ENCODE assay signal across 10 cellular contexts in the genomic region with DNA sequence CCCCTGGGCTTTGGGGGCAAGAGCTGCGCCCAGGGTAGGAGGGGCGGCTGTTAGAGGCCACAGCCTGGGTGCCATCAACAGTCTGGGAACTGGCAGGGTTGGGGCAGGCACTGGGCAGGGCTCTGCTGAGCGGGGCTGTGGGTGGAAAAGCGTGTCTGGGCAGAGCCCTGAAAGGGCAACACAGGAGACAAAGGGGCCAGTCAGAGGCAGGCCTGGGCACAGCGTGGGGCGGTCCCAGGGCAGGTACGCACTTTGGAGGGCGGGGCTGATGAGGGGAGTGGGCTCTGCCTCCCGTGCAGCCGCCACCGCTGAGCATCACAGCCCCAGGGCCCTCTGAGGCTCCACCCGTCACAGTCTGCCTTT. TPM values are rescaled to one million over a fixed set of nuclear protein-coding genes. Genes with fewer than 3 reads are reported as not detected.
DNase-seq lines count a peak whose midpoint lies in the region; ATAC-seq, FAIRE-seq and TF ChIP-seq lines count a peak whose summit lies in the region.
"Had no signal": no experiment of that assay in that cellular context is flagged by ENCODE, and none has a peak within 500 bp of the region (broad histone marks: within the 10 kb centered on the region; RNA-seq: fewer than 3 reads in every experiment).

No MANE protein-coding gene starts in this region.

- no peak overlapping the region for H2AFZ ChIP-seq in HCT116 (ENCODE audit: low read depth, low read length, poor library complexity, severe bottlenecking)
- H2AFZ ChIP-seq in astrocyte (ENCODE audit: low read depth, low read length): peak overlapping the region; percentile 39

- H3K4me2 ChIP-seq in HCT116 (ENCODE audit: low read length) (no peak overlapping the region), astrocyte (ENCODE audit: low read length) (no peak overlapping the region)

- H3K9ac ChIP-seq in HCT116 (ENCODE audit: low read length) (no peak overlapping the region), astrocyte (ENCODE audit: low read length) (no peak overlapping the region)

- H3K4me3 Mint-ChIP-seq in astrocyte (ENCODE audit: unreplicated experiment) (no peak overlapping the region), naive B cell (peak overlapping the region in 1 of 8 donors; percentile 39)

- no peak for TF ChIP-seq POLR2A in HCT116 (IDR thresholded peaks at IDR 0.05; ENCODE audit: borderline replicate concordance, extremely low read depth, insufficient read depth, insufficient read length)

- CTCF ChIA-PET in HCT116 (lab: Charles Lee): interaction anchor here (1.0 kb wide), 1 partner anchor 21 kb away, joined by 3 read pairs; no protein-coding TSS in a partner anchor

- no peak for TF ChIP-seq RAD21 in HCT116 (IDR thresholded peaks at IDR 0.05; ENCODE audit: low read depth)

- DNase-seq in COR-L47 (lab: John Stamatoyannopoulos, UW) (peak; percentile 18), HCT116 (ENCODE audit: low read depth, low spot score) (no peak), astrocyte (ENCODE audit: low read depth) (no peak), naive B cell (no peak), GM19238 (ENCODE audit: insufficient read length, low spot score) (no peak), UCSD-AML1 (lab: John Stamatoyannopoulos, UW; ENCODE audit: unreplicated experiment) (no peak), hepatic stellate cell (ENCODE audit: low spot score) (no peak)
- DNase-seq: DMS79 had no signal

- no peak for FAIRE-seq in astrocyte (lab: Jason Lieb, UNC)

- no peaks in the 10 kb centered on the region for H3K79me2 ChIP-seq in HCT116 (ENCODE audit: insufficient read depth, low read length)
- H3K79me2 ChIP-seq in astrocyte (ENCODE audit: insufficient read depth, low read length): no peaks in the 10 kb centered on the region

- H3K27me3 ChIP-seq in HCT116 (ENCODE audit: insufficient read depth, low read length) (no peaks in the 10 kb centered on the region), astrocyte (ENCODE audit: insufficient read depth, low read length) (no peaks in the 10 kb centered on the region)

- H3K9me3 ChIP-seq in HCT116 (ENCODE audit: control insufficient read depth in 1 of 2, insufficient read depth in 1 of 2, low read depth in 1 of 2, low read length in 2 of 2): no peaks in the 10 kb centered on the region
- no peaks in the 10 kb centered on the region for H3K9me3 ChIP-seq in astrocyte (ENCODE audit: insufficient read depth, low read depth, low read length)

- H3K4me1 ChIP-seq in HCT116 (ENCODE audit: control insufficient read depth in 1 of 2, insufficient read depth in 2 of 2, low read length in 2 of 2): peaks cover 0 to 9% of the 10 kb centered on the region in 2 experiments; a peak in 2 of 4 replicates
- peaks cover 6% of the 10 kb centered on the region for H3K4me1 ChIP-seq in astrocyte (ENCODE audit: insufficient read depth, low read length)

- ATAC-seq in HCT116 (peak; percentile 38), naive B cell (ENCODE audit: low read depth in 2 of 2) (peak; percentile 24 to 29), GM21526 (IDR thresholded peaks at IDR 0.05; ENCODE audit: low FRiP score, unreplicated experiment) (no peak)

- H3K27ac Mint-ChIP-seq in astrocyte (ENCODE audit: unreplicated experiment): no peak overlapping the region
- peak overlapping the region in 1 of 6 donors; percentile 88 for H3K27ac Mint-ChIP-seq in naive B cell

- H4K20me1 ChIP-seq in HCT116 (ENCODE audit: insufficient read depth): no peaks in the 10 kb centered on the region
- no peaks in the 10 kb centered on the region for H4K20me1 ChIP-seq in astrocyte (ENCODE audit: insufficient read depth, low read length)

- H3K36me3 Mint-ChIP-seq in astrocyte (ENCODE audit: low read depth, unreplicated experiment) (peaks cover 7% of the 10 kb centered on the region), naive B cell (no peaks in the 10 kb centered on the region)

- peaks cover 5% of the 10 kb centered on the region for H3K4me1 Mint-ChIP-seq in astrocyte (ENCODE audit: low read depth, unreplicated experiment)
- H3K4me1 Mint-ChIP-seq in naive B cell: peaks cover 3 to 10% (median 4%) of the 10 kb centered on the region in 3 donors

- H3K36me3 ChIP-seq in HCT116 (ENCODE audit: control insufficient read depth in 1 of 2, insufficient read depth in 2 of 2, low read length in 2 of 2): peaks cover 0 to 4% of the 10 kb centered on the region in 2 experiments; a peak in 1 of 4 replicates
- no peaks in the 10 kb centered on the region for H3K36me3 ChIP-seq in astrocyte (ENCODE audit: insufficient read depth, low read length)

- no peak overlapping the region for H3K4me3 ChIP-seq in HCT116 (replicated peaks in 1 of 2; ENCODE audit: low read depth in 1 of 2, low read length in 2 of 2)
- no peak overlapping the region for H3K4me3 ChIP-seq in astrocyte (ENCODE audit: insufficient read depth, low read depth, low read length)

- H3K9me2 ChIP-seq in HCT116 (ENCODE audit: insufficient read depth): no peaks in the 10 kb centered on the region

- H3K9me3 Mint-ChIP-seq in astrocyte (ENCODE audit: unreplicated experiment) (peaks cover 2% of the 10 kb centered on the region), naive B cell (no peaks in the 10 kb centered on the region)

- H3K27ac ChIP-seq in HCT116 (ENCODE audit: low read depth, low read length) (peak overlapping the region; percentile 2; the same call in 1 of the 2 replicates), astrocyte (ENCODE audit: low read depth, low read length) (no peak overlapping the region)

- BruUV-seq in HCT116 (replicated peaks; lab: Mats Ljungman, UMichigan): no TSS peak

- intact Hi-C loops in HCT116 (cut with micrococcal nuclease): loop anchor here (2.0 kb wide), 5 partner anchors 62 to 434 kb away; no protein-coding TSS in a partner anchor

- POLR2A ChIA-PET in HCT116 (lab: Charles Lee): no interaction called here

- H3K27me3 Mint-ChIP-seq in astrocyte (ENCODE audit: low read depth, unreplicated experiment): peaks cover 2% of the 10 kb centered on the region
- peaks cover 0 to 10% (median 8%) of the 10 kb centered on the region in 3 donors for H3K27me3 Mint-ChIP-seq in naive B cell

- no peak for TF ChIP-seq CTCF in HCT116 (IDR thresholded peaks at IDR 0.05 in 2 of 3, conservative IDR thresholded peaks at IDR 0.05 in 1 of 3; ENCODE audit: borderline replicate concordance in 1 of 3, insufficient read depth in 1 of 3, low read depth in 2 of 3, low read length in 2 of 3)
- TF ChIP-seq CTCF in astrocyte (IDR thresholded peaks at IDR 0.05; ENCODE audit: insufficient read depth, low read depth, low read length): no peak

- RAD21 ChIA-PET in HCT116 (lab: Charles Lee; ENCODE audit: low non-redundant PET in 1 of 2, low total read pairs in 2 of 2, uncharacterized antibody in 2 of 2, unreplicated experiment in 2 of 2): no interaction called here

TF ChIP-seq in HCT116, 20 proteins besides CTCF, POLR2A, EP300 and RAD21:
- TF ChIP-seq MAX (IDR thresholded peaks at IDR 0.05) (no peak), FOSL1 (IDR thresholded peaks at IDR 0.05; ENCODE audit: low read depth) (no peak), POLR2AphosphoS5 (IDR thresholded peaks at IDR 0.05; ENCODE audit: low read depth, low read length) (no peak), SP1 (IDR thresholded peaks at IDR 0.05; ENCODE audit: low read depth) (no peak)
- TF ChIP-seq, protein P1, sequence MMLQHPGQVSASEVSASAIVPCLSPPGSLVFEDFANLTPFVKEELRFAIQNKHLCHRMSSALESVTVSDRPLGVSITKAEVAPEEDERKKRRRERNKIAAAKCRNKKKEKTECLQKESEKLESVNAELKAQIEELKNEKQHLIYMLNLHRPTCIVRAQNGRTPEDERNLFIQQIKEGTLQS (IDR thresholded peaks at IDR 0.05): no peak

RNA-seq across cellular contexts. Expression of gene CELSR2, which starts 13.9 kb away (rescaled TPM):
- total RNA-seq in HCT116 (2021; ENCODE audit: unreplicated experiment) (17.1 TPM), astrocyte (8.5 and 10.0 TPM in 2 replicates)
- polyA plus RNA-seq in HCT116 (2012): 12.6 and 14.1 TPM in 2 replicates
- under 1 TPM in 2 of 6 donors, not detected in 4; 0.06 to 0.17 TPM for polyA plus RNA-seq in naive B cell (ENCODE audit: low read depth in 6 of 6)

RNA-seq across cellular contexts. Expression of gene PSRC1, which starts 19.7 kb away (rescaled TPM):
- 44.8 TPM for total RNA-seq in HCT116 (2021; ENCODE audit: unreplicated experiment)
- 33.0 and 47.9 TPM in 2 replicates for polyA plus RNA-seq in HCT116 (2012)
- total RNA-seq in astrocyte: 4.5 and 7.7 TPM in 2 replicates
- under 1 TPM in 1 of 6 donors, not detected in 5; 0.45 TPM for polyA plus RNA-seq in naive B cell (ENCODE audit: low read depth in 6 of 6)

RNA-seq across cellular contexts. Expression of gene MYBPHL, which starts 43.6 kb away (rescaled TPM):
- total RNA-seq in HCT116 (2021; ENCODE audit: unreplicated experiment) (1.0 TPM), astrocyte (not detected in 2 replicates)
- not detected in 2 replicates for polyA plus RNA-seq in HCT116 (2012)
- not detected for polyA plus RNA-seq in naive B cell (ENCODE audit: low read depth in 6 of 6)
- total RNA-seq: H7 had no signal

RNA-seq across cellular contexts. Expression of gene SARS1, which starts 49.5 kb away (rescaled TPM):
- total RNA-seq in HCT116 (2021; ENCODE audit: unreplicated experiment) (206 TPM), astrocyte (350 and 355 TPM in 2 replicates)
- polyA plus RNA-seq in HCT116 (2012): 270 and 310 TPM in 2 replicates
- 100 to 1,000 TPM in 3 of 6 donors, 10 to 100 TPM in 3; 72.7 to 139 (median 105) TPM for polyA plus RNA-seq in naive B cell (ENCODE audit: low read depth in 6 of 6)
